15 cellular contexts compared by ENCODE assay signal in the genomic region with DNA sequence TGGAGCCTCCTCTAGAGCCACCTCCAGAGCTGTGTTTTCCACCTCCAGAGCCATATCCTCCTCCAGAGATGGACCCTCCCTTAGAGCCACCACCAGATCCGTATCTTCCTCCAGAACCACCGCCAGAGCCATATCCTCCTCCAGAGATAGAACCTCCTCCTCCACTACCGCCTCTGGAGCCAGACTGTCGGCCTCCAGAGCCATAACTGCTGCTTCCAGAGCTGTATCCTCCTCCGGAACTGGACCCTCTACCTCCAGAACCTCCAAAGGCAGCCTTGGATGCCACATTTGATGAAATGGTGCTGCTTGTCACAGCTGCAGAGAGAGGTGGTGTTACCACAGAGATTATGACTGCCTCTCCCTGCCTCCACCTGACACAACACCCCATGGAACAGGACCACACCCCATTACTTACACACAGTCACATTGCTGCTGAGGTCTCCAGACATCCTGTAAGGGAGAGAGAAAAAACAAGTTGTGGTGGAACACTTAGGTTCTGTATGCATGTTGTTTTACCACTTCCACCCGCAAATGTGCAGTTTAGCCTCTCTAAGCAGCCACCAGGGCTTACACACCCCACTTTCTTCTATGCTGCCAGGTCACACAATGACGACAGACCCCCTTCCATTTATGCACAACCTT.
A peak's percentile ranks its signal among the peaks of the same experiment; 100 is the strongest.
DNase-seq lines count a peak whose midpoint lies in the region; ATAC-seq and TF ChIP-seq lines count a peak whose summit lies in the region.
"Had no signal": no experiment of that assay in that cellular context is flagged by ENCODE, and none has a peak within 500 bp of the region (broad histone marks: within the 10 kb centered on the region; RNA-seq: fewer than 3 reads in every experiment).

No MANE protein-coding gene starts in this region.

- H3K27ac ChIP-seq in coronary artery = no peak overlapping the region
- H3K27ac ChIP-seq: GM23248, psoas muscle, SJCRH30 had no signal

- TF ChIP-seq CTCF in coronary artery (IDR thresholded peaks at IDR 0.05) = no peak

- H3K4me3 ChIP-seq in coronary artery = no peak overlapping the region
- H3K4me3 ChIP-seq: GM23248, psoas muscle, SJCRH30 had no signal

- no peak for ATAC-seq in HG03139 (IDR thresholded peaks at IDR 0.05; ENCODE audit: unreplicated experiment)
- ATAC-seq: psoas muscle had no signal

- DNase-seq in activated CD4-positive, alpha-beta T cell treated with anti-CD3 and anti-CD28 coated beads for 48 hours = peak; percentile 22
- DNase-seq in activated CD4-positive, alpha-beta T cell treated with anti-CD3 and anti-CD28 coated beads, Interleukin-2, amount 50 U/mL, for 48 hours = no peak
- peak; percentile 28 for DNase-seq in activated CD4-positive, alpha-beta T cell treated with anti-CD3 and anti-CD28 coated beads, Interleukin-2, amount 50 U/mL, for 1 hour
- DNase-seq in coronary artery (ENCODE audit: low spot score) (peak; percentile 46), NAMALWA (ENCODE audit: low spot score) (no peak), NCI-H524 (lab: John Stamatoyannopoulos, UW) (no peak)
- peak; percentile 27 for DNase-seq in stimulated activated CD8-positive, alpha-beta memory T cell treated with anti-CD3 and anti-CD28 coated beads, Interleukin-12 subunit alpha, Interleukin-12 subunit beta, amount 100 ng/mL, for 1 hour (ENCODE audit: low read depth)
- DNase-seq: activated B cell treated with CpG ODN at 0.5 μM for 24 hours, DMS 273 treated with DMSO at 0.1 percent for 48 hours, GM23248, NCI-H1105 treated with DMSO at 0.1 percent for 48 hours, psoas muscle, SJCRH30, trophoblast cell had no signal

Comparison
In these comparisons a context has a peak if more than half of its experiments do, and no peak if none do; other contexts are left out.
1. DNase-seq: peak in activated CD4-positive, alpha-beta T cell treated with anti-CD3 and anti-CD28 coated beads for 48 hours (single experiment), activated CD4-positive, alpha-beta T cell treated with anti-CD3 and anti-CD28 coated beads, Interleukin-2, amount 50 U/mL, for 1 hour (single experiment), coronary artery (single experiment) and stimulated activated CD8-positive, alpha-beta memory T cell treated with anti-CD3 and anti-CD28 coated beads, Interleukin-12 subunit alpha, Interleukin-12 subunit beta, amount 100 ng/mL, for 1 hour (single experiment); none in activated CD4-positive, alpha-beta T cell treated with anti-CD3 and anti-CD28 coated beads, Interleukin-2, amount 50 U/mL, for 48 hours (0 of 2), NAMALWA (single experiment) and NCI-H524 (0 of 2).